8 cellular contexts compared by ENCODE assay signal in genomic region chr17:74924250-74924948, GRCh38. TPM values are rescaled to one million over a fixed set of nuclear protein-coding genes. Genes with fewer than 3 reads are reported as not detected.
DNase-seq lines count a peak whose midpoint lies in the region; ATAC-seq and TF ChIP-seq lines count a peak whose summit lies in the region.

TSS of gene OTOP2 (plus strand) at chr17:74924273. CDS start at chr17:74924633, 360 bp downstream.

- no peaks in the 10 kb centered on the region for H4K20me1 ChIP-seq in mammary epithelial cell (ENCODE audit: insufficient read depth, low read length)

- no peak within 1 kb of the TSS for H3K27ac Mint-ChIP-seq in activated T-helper 2 cell treated with anti-CD3 and anti-CD28 coated beads, Interferon-gamma antibody, Interleukin-2, Interleukin-4, amounts not matched to agents 10 μg/mL and 5 μg/mL and 100 μg/mL, durations not matched to agents 14 hours and 24 hours and 36 hours
- H3K27ac Mint-ChIP-seq in activated CD4-positive, alpha-beta memory T cell treated with anti-CD3 and anti-CD28 coated beads, Interleukin-2, amount 10 ng/mL, durations not matched to agents 7 days and 5 days, result no peak within 1 kb of the TSS

- H3K27ac ChIP-seq in mammary epithelial cell (ENCODE audit: insufficient read depth, low read depth, low read length), result no peak within 1 kb of the TSS

- H3K27me3 Mint-ChIP-seq in activated T-helper 2 cell treated with anti-CD3 and anti-CD28 coated beads, Interferon-gamma antibody, Interleukin-2, Interleukin-4, amounts not matched to agents 10 μg/mL and 5 μg/mL and 100 μg/mL, durations not matched to agents 14 hours and 24 hours and 36 hours (ENCODE audit: low read depth), result peaks cover 42% of the 10 kb centered on the region
- H3K27me3 Mint-ChIP-seq in activated CD4-positive, alpha-beta memory T cell treated with anti-CD3 and anti-CD28 coated beads, Interleukin-2, amount 10 ng/mL, durations not matched to agents 7 days and 5 days, result peaks cover 60% of the 10 kb centered on the region

- dilution Hi-C loops in mammary epithelial cell (cut with HindIII; ENCODE audit: low sequenced_read_pairs), result no loop called here

- H3K9me3 ChIP-seq in mammary epithelial cell (replicated peaks; ENCODE audit: insufficient read depth, low read length), result no peaks in the 10 kb centered on the region

- no peak within 1 kb of the TSS for H3K9ac ChIP-seq in mammary epithelial cell (ENCODE audit: insufficient read depth, low read length)

- peak; percentile 21 for DNase-seq in stimulated activated CD4-positive, alpha-beta T cell treated with anti-CD3 and anti-CD28 coated beads, Interleukin-4, amount 100 ng/mL, for 1 hour
- DNase-seq in stimulated activated CD4-positive, alpha-beta T cell treated with anti-CD3 and anti-CD28 coated beads, Interleukin-2, amount 100 ng/mL, for 48 hours, result no peak
- DNase-seq in mammary epithelial cell (no peak), medulla oblongata (ENCODE audit: extremely low spot score) (peak; percentile 43), HUDEP-2 (lab: John Stamatoyannopoulos, UW; ENCODE audit: unreplicated experiment in 76 of 76) (no peak)
- no peak for DNase-seq in activated T-helper 2 cell treated with anti-CD3 and anti-CD28 coated beads, Interferon-gamma antibody, Interleukin-2, Interleukin-4, amounts not matched to agents 10 μg/mL and 5 μg/mL and 100 μg/mL, durations not matched to agents 14 hours and 24 hours and 36 hours (ENCODE audit: low spot score)
- DNase-seq in activated CD4-positive, alpha-beta memory T cell treated with anti-CD3 and anti-CD28 coated beads, Interleukin-2, amount 10 ng/mL, durations not matched to agents 7 days and 5 days, result no peak

- peak within 1 kb of the TSS; percentile 77 for H3K4me2 ChIP-seq in mammary epithelial cell (ENCODE audit: insufficient read depth, low read depth, low read length)

- H2AFZ ChIP-seq in mammary epithelial cell (ENCODE audit: low read depth, low read length), result peak within 1 kb of the TSS; percentile 66

- H3K27me3 ChIP-seq in mammary epithelial cell (ENCODE audit: insufficient read depth, low read length), result peaks cover 22% of the 10 kb centered on the region

- no peak for TF ChIP-seq CTCF in mammary epithelial cell (conservative IDR thresholded peaks at IDR 0.05 in 1 of 2, IDR thresholded peaks at IDR 0.05 in 1 of 2; ENCODE audit: extremely low read depth in 1 of 2, insufficient read depth in 1 of 2, low read depth in 1 of 2, low read length in 2 of 2)

- in situ Hi-C loops in mammary epithelial cell (cut with MboI; ENCODE audit: low sequenced_read_pairs in 2 of 2), result loop anchor here (5.0 kb wide), 1 partner anchor 33 kb away; no protein-coding TSS in a partner anchor

- BruUV-seq in mammary epithelial cell (replicated peaks; lab: Mats Ljungman, UMichigan), result no TSS peak

- ATAC-seq in GM21390 (IDR thresholded peaks at IDR 0.05; ENCODE audit: unreplicated experiment), result no peak

- intact Hi-C loops in mammary epithelial cell (cut with micrococcal nuclease), result no loop called here
- intact Hi-C loops in activated T-helper 2 cell treated with anti-CD3 and anti-CD28 coated beads, Interferon-gamma antibody, Interleukin-2, Interleukin-4, amounts not matched to agents 10 μg/mL and 5 μg/mL and 100 μg/mL, durations not matched to agents 14 hours and 24 hours and 36 hours (cut with micrococcal nuclease), result no loop called here

- H3K79me2 ChIP-seq in mammary epithelial cell (ENCODE audit: insufficient read depth, low read length), result no peaks in the 10 kb centered on the region

- 11% methylated on average over 23 of the region's 54 CpGs for WGBS in mammary epithelial cell (ENCODE audit: low coverage, missing lambda C conversion rate)

- no peaks in the 10 kb centered on the region for H3K9me3 Mint-ChIP-seq in activated T-helper 2 cell treated with anti-CD3 and anti-CD28 coated beads, Interferon-gamma antibody, Interleukin-2, Interleukin-4, amounts not matched to agents 10 μg/mL and 5 μg/mL and 100 μg/mL, durations not matched to agents 14 hours and 24 hours and 36 hours
- H3K9me3 Mint-ChIP-seq in activated CD4-positive, alpha-beta memory T cell treated with anti-CD3 and anti-CD28 coated beads, Interleukin-2, amount 10 ng/mL, durations not matched to agents 7 days and 5 days, result no peaks in the 10 kb centered on the region

- peaks cover 26% of the 10 kb centered on the region for H3K4me1 ChIP-seq in mammary epithelial cell (ENCODE audit: insufficient read depth, low read length)

- peak within 1 kb of the TSS; percentile 35 to 57 (median 40) for H3K4me3 ChIP-seq in mammary epithelial cell (replicated peaks in 1 of 3; ENCODE audit: insufficient read depth in 1 of 3, low read depth in 2 of 3, low read length in 3 of 3)

- POLR2A ChIA-PET in activated CD4-positive, alpha-beta memory T cell treated with anti-CD3 and anti-CD28 coated beads, Interleukin-2, amount 10 ng/mL, durations not matched to agents 7 days and 5 days (lab: Charles Lee), result no interaction called here

- CTCF ChIA-PET in mammary epithelial cell (lab: Charles Lee; ENCODE audit: low non-redundant PET), result interaction anchor here (1.7 kb wide), 1 partner anchor 34 kb away, joined by 18 read pairs; no protein-coding TSS in a partner anchor
- CTCF ChIA-PET in activated CD4-positive, alpha-beta memory T cell treated with anti-CD3 and anti-CD28 coated beads, Interleukin-2, amount 10 ng/mL, durations not matched to agents 7 days and 5 days (lab: Charles Lee), result interaction anchor here (0.8 to 3.5 kb wide), 8 partner anchors 25 to 488 kb away, joined by 3 to 20 read pairs (median 4); partner anchors contain the start of gene FDXR

- no peak within 1 kb of the TSS for H3K4me3 Mint-ChIP-seq in activated T-helper 2 cell treated with anti-CD3 and anti-CD28 coated beads, Interferon-gamma antibody, Interleukin-2, Interleukin-4, amounts not matched to agents 10 μg/mL and 5 μg/mL and 100 μg/mL, durations not matched to agents 14 hours and 24 hours and 36 hours (ENCODE audit: low read depth)
- H3K4me3 Mint-ChIP-seq in activated CD4-positive, alpha-beta memory T cell treated with anti-CD3 and anti-CD28 coated beads, Interleukin-2, amount 10 ng/mL, durations not matched to agents 7 days and 5 days, result no peak within 1 kb of the TSS

- no peaks in the 10 kb centered on the region for H3K36me3 ChIP-seq in mammary epithelial cell (ENCODE audit: insufficient read depth, low read length)

- no peaks in the 10 kb centered on the region for H3K4me1 Mint-ChIP-seq in activated T-helper 2 cell treated with anti-CD3 and anti-CD28 coated beads, Interferon-gamma antibody, Interleukin-2, Interleukin-4, amounts not matched to agents 10 μg/mL and 5 μg/mL and 100 μg/mL, durations not matched to agents 14 hours and 24 hours and 36 hours (ENCODE audit: low read depth)
- H3K4me1 Mint-ChIP-seq in activated CD4-positive, alpha-beta memory T cell treated with anti-CD3 and anti-CD28 coated beads, Interleukin-2, amount 10 ng/mL, durations not matched to agents 7 days and 5 days, result peaks cover 3% of the 10 kb centered on the region

- H3K36me3 Mint-ChIP-seq in activated T-helper 2 cell treated with anti-CD3 and anti-CD28 coated beads, Interferon-gamma antibody, Interleukin-2, Interleukin-4, amounts not matched to agents 10 μg/mL and 5 μg/mL and 100 μg/mL, durations not matched to agents 14 hours and 24 hours and 36 hours (ENCODE audit: low read depth), result no peaks in the 10 kb centered on the region
- H3K36me3 Mint-ChIP-seq in activated CD4-positive, alpha-beta memory T cell treated with anti-CD3 and anti-CD28 coated beads, Interleukin-2, amount 10 ng/mL, durations not matched to agents 7 days and 5 days (ENCODE audit: low read depth), result no peaks in the 10 kb centered on the region

RNA-seq across cellular contexts. Expression of gene OTOP2, which starts in this region (rescaled TPM):
- under 1 TPM in 1 of 2 donors, not detected in 1; 0.28 TPM for total RNA-seq in mammary epithelial cell
- not detected for polyA plus RNA-seq in mammary epithelial cell
- polyA minus RNA-seq in mammary epithelial cell, result not detected
- total RNA-seq in activated T-helper 2 cell treated with anti-CD3 and anti-CD28 coated beads, Interferon-gamma antibody, Interleukin-2, Interleukin-4, amounts not matched to agents 10 μg/mL and 5 μg/mL and 100 μg/mL, durations not matched to agents 14 hours and 24 hours and 36 hours, result not detected in 2 replicates
- not detected for total RNA-seq in activated CD4-positive, alpha-beta memory T cell treated with anti-CD3 and anti-CD28 coated beads, Interleukin-2, amount 10 ng/mL, durations not matched to agents 7 days and 5 days

Comparison
In these comparisons a context has a peak if more than half of its experiments do, and no peak if none do; other contexts are left out.
1. DNase-seq: peak in stimulated activated CD4-positive, alpha-beta T cell treated with anti-CD3 and anti-CD28 coated beads, Interleukin-4, amount 100 ng/mL, for 1 hour (single experiment) and medulla oblongata (single experiment); none in stimulated activated CD4-positive, alpha-beta T cell treated with anti-CD3 and anti-CD28 coated beads, Interleukin-2, amount 100 ng/mL, for 48 hours (0 of 2), mammary epithelial cell (single experiment), HUDEP-2 (0 of 76), activated T-helper 2 cell treated with anti-CD3 and anti-CD28 coated beads, Interferon-gamma antibody, Interleukin-2, Interleukin-4, amounts not matched to agents 10 μg/mL and 5 μg/mL and 100 μg/mL, durations not matched to agents 14 hours and 24 hours and 36 hours (single experiment) and activated CD4-positive, alpha-beta memory T cell treated with anti-CD3 and anti-CD28 coated beads, Interleukin-2, amount 10 ng/mL, durations not matched to agents 7 days and 5 days (single experiment).